9 cellular contexts compared by ENCODE assay signal in genomic region chr17:47692895-47693666, GRCh38. TPM values are rescaled to one million over a fixed set of nuclear protein-coding genes. Genes with fewer than 3 reads are reported as not detected.
DNase-seq lines count a peak whose midpoint lies in the region; FAIRE-seq and TF ChIP-seq lines count a peak whose summit lies in the region.
"Had no signal": no experiment of that assay in that cellular context is flagged by ENCODE, and none has a peak within 500 bp of the region (broad histone marks: within the 10 kb centered on the region; RNA-seq: fewer than 3 reads in every experiment).

No MANE protein-coding gene starts in this region.

- H3K4me1 ChIP-seq in H1 (replicated peaks in 1 of 4; ENCODE audit: control insufficient read depth in 3 of 4, insufficient read depth in 4 of 4, low read length in 3 of 4) (peaks cover 10 to 22% (median 20%) of the 10 kb centered on the region in 4 experiments), neuron (ENCODE audit: insufficient read depth, low read length) (peaks cover 27% of the 10 kb centered on the region)

- peak; percentile 4 to 72 (median 27) for DNase-seq in NCI-H1417 (lab: John Stamatoyannopoulos, UW)
- no peak for DNase-seq in NCI-H1417 treated with DMSO at 0.1 percent for 48 hours (lab: John Stamatoyannopoulos, UW)
- DNase-seq in NCI-H774 (lab: John Stamatoyannopoulos, UW) = peak; percentile 21
- no peak for DNase-seq in H1 (ENCODE audit: low read depth in 1 of 2, low spot score in 2 of 2)
- DNase-seq in germinal center (ENCODE audit: low spot score) = no peak
- no peak for DNase-seq in NCI-H2029 treated with DMSO at 0.1 percent for 48 hours (lab: John Stamatoyannopoulos, UW)
- no peak for DNase-seq in activated CD4-positive, alpha-beta T cell treated with anti-CD3 and anti-CD28 coated beads for 1 hour

- H2BK120ac ChIP-seq in H1 (replicated peaks; ENCODE audit: low read depth, low read length) = peak overlapping the region; percentile 25

- H3K14ac ChIP-seq in H1 (ENCODE audit: insufficient read length) = no peak overlapping the region

- no peak overlapping the region for H3K27ac ChIP-seq in H1 (ENCODE audit: low read depth, low read length)

- H2AFZ ChIP-seq in H1 (ENCODE audit: low read length) = no peak overlapping the region
- peak overlapping the region; percentile 79 for H2AFZ ChIP-seq in neuron (ENCODE audit: low read depth, low read length)

- TF ChIP-seq CTCF in H1 (IDR thresholded peaks at IDR 0.05; ENCODE audit: control extremely low read depth in 1 of 3, insufficient read depth in 1 of 3, low read depth in 1 of 3, low read length in 3 of 3) = no peak

- POLR2A ChIA-PET in H1 (lab: Charles Lee; ENCODE audit: partially characterized antibody) = interaction anchor here (0.8 to 41.8 kb wide), 10 partner anchors 9 to 53 kb away, joined by 3 to 1575 read pairs (median 3); partner anchors contain the start of genes KPNB1 and TBX21

- H3K18ac ChIP-seq in H1 (ENCODE audit: extremely low read depth, low read length) = peak overlapping the region; percentile 64

- H3K4ac ChIP-seq in H1 (replicated peaks; ENCODE audit: insufficient read length, low read depth, low read length) = no peak overlapping the region

- no peaks in the 10 kb centered on the region; a peak in 1 of 7 replicates for H3K27me3 ChIP-seq in H1 (replicated peaks in 1 of 4; ENCODE audit: control insufficient read depth in 3 of 4, extremely low read depth in 1 of 4, insufficient read depth in 3 of 4, low read length in 3 of 4)
- no peaks in the 10 kb centered on the region for H3K27me3 ChIP-seq in neuron (ENCODE audit: insufficient read depth, low read length)

- no peaks in the 10 kb centered on the region; the same call in 1 of the 2 replicates for H3K79me1 ChIP-seq in H1 (ENCODE audit: low read depth, low read length)

- peak overlapping the region; percentile 5; the same call in 1 of the 2 replicates for H2BK5ac ChIP-seq in H1 (ENCODE audit: low read depth, low read length)

- H2BK15ac ChIP-seq in H1 (ENCODE audit: low read length) = no peak overlapping the region; the same call in 1 of the 2 replicates

- CTCF ChIA-PET in H1 (lab: Charles Lee; ENCODE audit: partially characterized antibody) = interaction anchor here (0.9 to 19.8 kb wide), 9 partner anchors 8 to 42 kb away, joined by 3 to 441 read pairs (median 7); partner anchors contain the start of gene TBX21

- H4K91ac ChIP-seq in H1 (replicated peaks; ENCODE audit: insufficient read length, low read length) = peak overlapping the region; percentile 63

- no peak for FAIRE-seq in H1 (lab: Jason Lieb, UNC)
- FAIRE-seq: A204.1 had no signal

- TF ChIP-seq EP300 in H1 (IDR thresholded peaks at IDR 0.05; ENCODE audit: borderline replicate concordance in 1 of 2, low read depth in 2 of 2, low read length in 2 of 2) = no peak

- H3K4me3 ChIP-seq in H1 (ENCODE audit: extremely low read depth in 1 of 4, insufficient read depth in 2 of 4, low read depth in 3 of 4, low read length in 4 of 4) (peak overlapping the region; percentile 26 to 82 (median 56)), neuron (ENCODE audit: low read length) (peak overlapping the region; percentile 55)

- H4K20me1 ChIP-seq in H1 (replicated peaks in 1 of 2; ENCODE audit: control insufficient read depth in 1 of 2, insufficient read depth in 2 of 2, low read length in 2 of 2) = peaks cover 0 to 3% of the 10 kb centered on the region in 2 experiments

- H3K79me2 ChIP-seq in H1 (ENCODE audit: control insufficient read depth in 1 of 2, insufficient read depth in 2 of 2, low read length in 2 of 2) = no peaks in the 10 kb centered on the region; a peak in 2 of 4 replicates

- no peak overlapping the region for H3K23ac ChIP-seq in H1 (ENCODE audit: insufficient read length)

- H3K56ac ChIP-seq in H1 (replicated peaks; ENCODE audit: insufficient read length, low read depth, low read length) = no peak overlapping the region

- no peak overlapping the region for H2AK5ac ChIP-seq in H1 (ENCODE audit: low read depth, low read length)

- TF ChIP-seq RAD21 in H1 (IDR thresholded peaks at IDR 0.05 in 1 of 2, conservative IDR thresholded peaks at IDR 0.05 in 1 of 2; ENCODE audit: low read depth in 2 of 2, low read length in 2 of 2) = no peak

- peak overlapping the region; percentile 25 for H4K5ac ChIP-seq in H1 (ENCODE audit: insufficient read length, low read depth, low read length)

- H2BK20ac ChIP-seq in H1 (ENCODE audit: low read length) = peak overlapping the region; percentile 29

- peak overlapping the region; percentile 65 to 93 for H3K4me2 ChIP-seq in H1 (ENCODE audit: insufficient read depth in 1 of 2, low read depth in 2 of 2, low read length in 2 of 2)

- peak overlapping the region; percentile 64; the same call in 1 of the 2 replicates for H2BK12ac ChIP-seq in H1 (ENCODE audit: low read depth, low read length)

- H3K9ac ChIP-seq in H1 (replicated peaks in 1 of 4; ENCODE audit: extremely low read depth in 1 of 4, low read depth in 3 of 4, low read length in 3 of 4) = no peak overlapping the region; a peak in 3 of 7 replicates

- TF ChIP-seq POLR2A in H1 (IDR thresholded peaks at IDR 0.05; ENCODE audit: control extremely low read depth in 1 of 2, low read depth in 2 of 2, low read length in 2 of 2) = no peak

- WGBS in H1 (ENCODE audit: extremely low coverage in 1 of 2, insufficient coverage in 1 of 2, insufficient read length in 1 of 2, insufficient replicate concordance in 2 of 2, low coverage in 1 of 2, low lambda C conversion rate in 2 of 2, missing lambda C conversion rate in 1 of 2), 2 experiments = 34% methylated on average over 9 of the region's 10 CpGs; no CpG with 5 or more reads in 1 of the 2 experiments

- no peaks in the 10 kb centered on the region for H3K9me3 ChIP-seq in H1 (ENCODE audit: insufficient read depth in 2 of 2, low read depth in 1 of 2, low read length in 1 of 2)
- H3K9me3 ChIP-seq in neuron (ENCODE audit: low read length) = no peaks in the 10 kb centered on the region

- peaks cover 0 to 3% (median 0%) of the 10 kb centered on the region in 4 experiments; a peak in 1 of 8 replicates for H3K36me3 ChIP-seq in H1 (ENCODE audit: control insufficient read depth in 2 of 4, insufficient read depth in 4 of 4, low read length in 3 of 4)
- peaks cover 3% of the 10 kb centered on the region for H3K36me3 ChIP-seq in neuron (ENCODE audit: insufficient read depth, low read length)

- peaks cover 14% of the 10 kb centered on the region for H3K23me2 ChIP-seq in H1 (ENCODE audit: low read depth, low read length)

- H4K8ac ChIP-seq in H1 (ENCODE audit: extremely low read depth, insufficient read depth, low read length) = no peak overlapping the region

TF ChIP-seq in H1, 55 proteins besides CTCF, POLR2A, EP300 and RAD21:
- no peak for TF ChIP-seq TAF7 (optimal IDR thresholded peaks at IDR 0.05; ENCODE audit: borderline replicate concordance, low read depth, low read length)
- no peak for TF ChIP-seq CBX8 (IDR thresholded peaks at IDR 0.05; ENCODE audit: borderline replicate concordance, low read depth, low read length)
- peak; percentile 17; the same call in 1 of the 2 replicates for TF ChIP-seq RBBP5 (IDR thresholded peaks at IDR 0.05; ENCODE audit: borderline replicate concordance, low read depth, low read length)
- no peak for TF ChIP-seq FOSL1 (IDR thresholded peaks at IDR 0.05; ENCODE audit: insufficient read depth, low read depth, low read length)

RNA-seq across cellular contexts. Expression of gene TBKBP1, which starts 0.9 kb away (rescaled TPM):
- total RNA-seq in H1 (2021; fragmentation: NEBNext Ultra II Directional; extraction: Animal tissue kit (Norgen Biotek cat#: 25700)) = 15.1 and 16.7 TPM in 2 replicates
- 6.3 and 9.3 TPM in 2 replicates for polyA plus RNA-seq in H1 (2011; rRNA removed)
- 8.4 TPM for polyA plus RNA-seq in H1 (2011; cell fraction: cytosol; rRNA removed)
- polyA plus RNA-seq in H1 (2011; cell fraction: nucleus; rRNA removed) = 20.6 TPM
- 17.1 to 26.1 TPM (median 23.5 TPM) in 4 replicates for polyA plus RNA-seq in H1 (2012, experiment 1 of 2)
- 21.5 TPM for polyA plus RNA-seq in H1 (2012, experiment 2 of 2)
- 6.6 TPM for polyA plus RNA-seq in H1 (2013, experiment 1 of 2)
- 7.1 TPM for polyA plus RNA-seq in H1 (2013, experiment 2 of 2)
- polyA minus RNA-seq in H1 (2011; rRNA and poly(A)+ RNA removed) = 5.1 and 6.0 TPM in 2 replicates
- polyA minus RNA-seq in H1 (2011; cell fraction: cytosol; rRNA and poly(A)+ RNA removed) = 11.2 TPM
- polyA minus RNA-seq in H1 (2011; cell fraction: nucleus; rRNA and poly(A)+ RNA removed) = 7.2 TPM

RNA-seq across cellular contexts. Expression of gene TBX21, which starts 40.0 kb away (rescaled TPM):
- not detected in 2 replicates for total RNA-seq in H1 (2021; fragmentation: NEBNext Ultra II Directional; extraction: Animal tissue kit (Norgen Biotek cat#: 25700))
- 0.05 TPM in 1 of 2 replicates, not detected in the other for polyA plus RNA-seq in H1 (2011; rRNA removed)
- 0.04 TPM for polyA plus RNA-seq in H1 (2011; cell fraction: cytosol; rRNA removed)
- not detected for polyA plus RNA-seq in H1 (2011; cell fraction: nucleus; rRNA removed)
- not detected in 4 replicates for polyA plus RNA-seq in H1 (2012, experiment 1 of 2)
- not detected for polyA plus RNA-seq in H1 (2012, experiment 2 of 2)
- polyA plus RNA-seq in H1 (2013, experiment 1 of 2) = 0.02 TPM
- 0.02 TPM for polyA plus RNA-seq in H1 (2013, experiment 2 of 2)
- polyA minus RNA-seq in H1 (2011; rRNA and poly(A)+ RNA removed) = 0.05 TPM in 1 of 2 replicates, not detected in the other
- not detected for polyA minus RNA-seq in H1 (2011; cell fraction: cytosol; rRNA and poly(A)+ RNA removed)
- polyA minus RNA-seq in H1 (2011; cell fraction: nucleus; rRNA and poly(A)+ RNA removed) = not detected

RNA-seq across cellular contexts. Expression of gene KPNB1, which starts 43.4 kb away (rescaled TPM):
- total RNA-seq in H1 (2021; fragmentation: NEBNext Ultra II Directional; extraction: Animal tissue kit (Norgen Biotek cat#: 25700)) = 625 and 635 TPM in 2 replicates
- polyA plus RNA-seq in H1 (2011; rRNA removed) = 142 and 171 TPM in 2 replicates
- 209 TPM for polyA plus RNA-seq in H1 (2011; cell fraction: cytosol; rRNA removed)
- 433 TPM for polyA plus RNA-seq in H1 (2011; cell fraction: nucleus; rRNA removed)
- 357 to 670 TPM (median 408 TPM) in 4 replicates for polyA plus RNA-seq in H1 (2012, experiment 1 of 2)
- 16.3 TPM for polyA plus RNA-seq in H1 (2012, experiment 2 of 2)
- 602 TPM for polyA plus RNA-seq in H1 (2013, experiment 1 of 2)
- polyA plus RNA-seq in H1 (2013, experiment 2 of 2) = 545 TPM
- 512 and 884 TPM in 2 replicates for polyA minus RNA-seq in H1 (2011; rRNA and poly(A)+ RNA removed)
- polyA minus RNA-seq in H1 (2011; cell fraction: cytosol; rRNA and poly(A)+ RNA removed) = 185 TPM
- 342 TPM for polyA minus RNA-seq in H1 (2011; cell fraction: nucleus; rRNA and poly(A)+ RNA removed)

Comparison
In these comparisons a context has a peak if more than half of its experiments do, and no peak if none do; other contexts are left out.
1. DNase-seq: peak in NCI-H1417 (3 of 3) and NCI-H774 (single experiment); none in NCI-H1417 treated with DMSO at 0.1 percent for 48 hours (single experiment), H1 (0 of 2), germinal center (single experiment), NCI-H2029 treated with DMSO at 0.1 percent for 48 hours (single experiment) and activated CD4-positive, alpha-beta T cell treated with anti-CD3 and anti-CD28 coated beads for 1 hour (single experiment).